Comparison of ENCODE assay signal across 10 cellular contexts in genomic region chr4:85842540-85842939, GRCh38.
A peak's percentile ranks its signal among the peaks of the same experiment; 100 is the strongest.
DNase-seq lines count a peak whose midpoint lies in the region; ATAC-seq and TF ChIP-seq lines count a peak whose summit lies in the region.
"Had no signal": no experiment of that assay in that cellular context is flagged by ENCODE, and none has a peak within 500 bp of the region (broad histone marks: within the 10 kb centered on the region; RNA-seq: fewer than 3 reads in every experiment).

No MANE protein-coding gene starts in this region.

- peak; percentile 32 for ATAC-seq in stimulated activated naive CD8-positive, alpha-beta T cell treated with anti-CD3 and anti-CD28 coated beads, Interleukin-15, Interleukin-2, amounts not matched to agents 100 U/mL and 50 U/mL, for 24 hours
- no peak for ATAC-seq in stimulated activated naive CD8-positive, alpha-beta T cell treated with anti-CD3 and anti-CD28 coated beads, Interleukin-15, amount 100 ng/mL, for 72 hours
- ATAC-seq in memory B cell (ENCODE audit: low read depth): peak; percentile 97
- no peak for ATAC-seq in HG02938 (IDR thresholded peaks at IDR 0.05; ENCODE audit: unreplicated experiment)
- ATAC-seq: natural killer cell had no signal

- TF ChIP-seq CTCF in ascending aorta (IDR thresholded peaks at IDR 0.05) (no peak), GM10248 (IDR thresholded peaks at IDR 0.05; ENCODE audit: control extremely low read depth, extremely low read depth, low read depth, missing control alignments) (no peak)

- CTCF ChIA-PET in GM10248 (lab: Yijun Ruan, JAX): no interaction called here

- peaks cover 4 to 21% of the 10 kb centered on the region in 2 donors for H3K4me1 ChIP-seq in ascending aorta
- H3K4me1 ChIP-seq: BE2C had no signal

- intact Hi-C loops in ascending aorta (cut with DNase I): loop anchor here (5.0 kb wide), 1 partner anchor 50 kb away; no protein-coding TSS in a partner anchor

- no peaks in the 10 kb centered on the region for H3K27me3 ChIP-seq in ascending aorta
- H3K27me3 ChIP-seq: BE2C had no signal

- H3K4me3 ChIP-seq in ascending aorta: no peak overlapping the region

- no peaks in the 10 kb centered on the region for H3K4me1 Mint-ChIP-seq in stimulated activated naive CD8-positive, alpha-beta T cell treated with anti-CD3 and anti-CD28 coated beads, Interleukin-15, amount 100 ng/mL, for 72 hours
- peaks cover 24% of the 10 kb centered on the region for H3K4me1 Mint-ChIP-seq in memory B cell
- H3K4me1 Mint-ChIP-seq: natural killer cell had no signal

- H3K9me3 Mint-ChIP-seq in stimulated activated naive CD8-positive, alpha-beta T cell treated with anti-CD3 and anti-CD28 coated beads, Interleukin-15, amount 100 ng/mL, for 72 hours: peaks cover 4 to 6% of the 10 kb centered on the region in 2 donors
- H3K9me3 Mint-ChIP-seq in memory B cell: no peaks in the 10 kb centered on the region

- DNase-seq in stimulated activated naive CD8-positive, alpha-beta T cell treated with anti-CD3 and anti-CD28 coated beads, Interleukin-15, Interleukin-2, amounts not matched to agents 100 U/mL and 50 U/mL, for 24 hours: no peak
- no peak for DNase-seq in stimulated activated naive CD8-positive, alpha-beta T cell treated with anti-CD3 and anti-CD28 coated beads, Interleukin-15, amount 100 ng/mL, for 72 hours
- DNase-seq in ascending aorta (ENCODE audit: low spot score in 2 of 2) (peak; percentile 53 to 90), memory B cell (ENCODE audit: low spot score in 2 of 2) (peak in 1 of 2 donors; percentile 24), dedifferentiated amniotic fluid mesenchymal stem cell (ENCODE audit: extremely low spot score) (no peak), NK-92 (lab: John Stamatoyannopoulos, UW; ENCODE audit: unreplicated experiment) (no peak), GM10248 (ENCODE audit: extremely low spot score) (no peak)
- DNase-seq: BE2C, natural killer cell had no signal

- H3K4me3 Mint-ChIP-seq in stimulated activated naive CD8-positive, alpha-beta T cell treated with anti-CD3 and anti-CD28 coated beads, Interleukin-15, amount 100 ng/mL, for 72 hours: no peak overlapping the region
- H3K4me3 Mint-ChIP-seq in memory B cell: peak overlapping the region; percentile 44
- H3K4me3 Mint-ChIP-seq: natural killer cell had no signal

- H3K36me3 ChIP-seq in ascending aorta: no peaks in the 10 kb centered on the region
- H3K36me3 ChIP-seq: BE2C had no signal

- peaks cover 19% of the 10 kb centered on the region for H3K36me3 Mint-ChIP-seq in memory B cell
- H3K36me3 Mint-ChIP-seq: natural killer cell had no signal

- H3K27me3 Mint-ChIP-seq in stimulated activated naive CD8-positive, alpha-beta T cell treated with anti-CD3 and anti-CD28 coated beads, Interleukin-15, amount 100 ng/mL, for 72 hours: no peaks in the 10 kb centered on the region
- H3K27me3 Mint-ChIP-seq in memory B cell: no peaks in the 10 kb centered on the region

- H3K27ac Mint-ChIP-seq in stimulated activated naive CD8-positive, alpha-beta T cell treated with anti-CD3 and anti-CD28 coated beads, Interleukin-15, amount 100 ng/mL, for 72 hours: no peak overlapping the region
- peak overlapping the region; percentile 87 for H3K27ac Mint-ChIP-seq in memory B cell
- H3K27ac Mint-ChIP-seq: natural killer cell had no signal

- POLR2A ChIA-PET in GM10248 (lab: Yijun Ruan, JAX): no interaction called here

- H3K9me3 ChIP-seq in ascending aorta: no peaks in the 10 kb centered on the region
- H3K9me3 ChIP-seq: BE2C had no signal

- peak overlapping the region; percentile 76 to 84 for H3K27ac ChIP-seq in ascending aorta

Comparison
In these comparisons a context has a peak if more than half of its experiments do, and no peak if none do; other contexts are left out.
1. ATAC-seq: peak in stimulated activated naive CD8-positive, alpha-beta T cell treated with anti-CD3 and anti-CD28 coated beads, Interleukin-15, Interleukin-2, amounts not matched to agents 100 U/mL and 50 U/mL, for 24 hours (single experiment) and memory B cell (single experiment); none in stimulated activated naive CD8-positive, alpha-beta T cell treated with anti-CD3 and anti-CD28 coated beads, Interleukin-15, amount 100 ng/mL, for 72 hours (single experiment) and HG02938 (single experiment).
2. DNase-seq: peak in ascending aorta (2 of 2); none in stimulated activated naive CD8-positive, alpha-beta T cell treated with anti-CD3 and anti-CD28 coated beads, Interleukin-15, Interleukin-2, amounts not matched to agents 100 U/mL and 50 U/mL, for 24 hours (single experiment), stimulated activated naive CD8-positive, alpha-beta T cell treated with anti-CD3 and anti-CD28 coated beads, Interleukin-15, amount 100 ng/mL, for 72 hours (0 of 2), dedifferentiated amniotic fluid mesenchymal stem cell (single experiment), NK-92 (single experiment) and GM10248 (single experiment).